ENCODE assay signal across 20 cellular contexts in genomic region chr6:15530411-15530810, GRCh38.
DNase-seq lines count a peak whose midpoint lies in the region; ATAC-seq and TF ChIP-seq lines count a peak whose summit lies in the region.
"Had no signal": no experiment of that assay in that cellular context is flagged by ENCODE, and none has a peak within 500 bp of the region (broad histone marks: within the 10 kb centered on the region; RNA-seq: fewer than 3 reads in every experiment).

No MANE protein-coding gene starts in this region.

- intact Hi-C loops in activated CD8-positive, alpha-beta T cell treated with anti-CD3 and anti-CD28 coated beads for 36 hours (cut with micrococcal nuclease): no loop called here

- peaks cover 4% of the 10 kb centered on the region for H3K4me1 Mint-ChIP-seq in activated CD8-positive, alpha-beta T cell treated with anti-CD3 and anti-CD28 coated beads, Interleukin-2, amount 10 ng/mL, durations not matched to agents 7 days and 5 days (ENCODE audit: low read depth)
- peaks cover 8% of the 10 kb centered on the region for H3K4me1 Mint-ChIP-seq in activated CD8-positive, alpha-beta T cell treated with anti-CD3 and anti-CD28 coated beads for 36 hours (ENCODE audit: low read depth)
- H3K4me1 Mint-ChIP-seq in stimulated activated naive B cell treated with anti-CD40 and anti-IgM and Interleukin-4, amounts not matched to agents 10 μg/mL and 1 μg/mL and 100 μg/mL, for 72 hours: peaks cover 14 to 16% of the 10 kb centered on the region in 2 donors

- H3K27ac ChIP-seq in SK-N-MC: 0 out of 2 replicates have a peak overlapping the region, but pooled peaks have one; percentile 35

- no peak overlapping the region for H3K4me3 ChIP-seq in SK-N-MC

- no peak overlapping the region for H3K4me3 Mint-ChIP-seq in activated CD8-positive, alpha-beta T cell treated with anti-CD3 and anti-CD28 coated beads, Interleukin-2, amount 10 ng/mL, durations not matched to agents 7 days and 5 days
- no peak overlapping the region for H3K4me3 Mint-ChIP-seq in activated CD8-positive, alpha-beta T cell treated with anti-CD3 and anti-CD28 coated beads for 36 hours
- no peak overlapping the region for H3K4me3 Mint-ChIP-seq in stimulated activated naive B cell treated with anti-CD40 and anti-IgM and Interleukin-4, amounts not matched to agents 10 μg/mL and 1 μg/mL and 100 μg/mL, for 72 hours
- H3K4me3 Mint-ChIP-seq: CD14-positive monocyte had no signal

- peaks cover 36% of the 10 kb centered on the region for H3K36me3 Mint-ChIP-seq in activated CD8-positive, alpha-beta T cell treated with anti-CD3 and anti-CD28 coated beads, Interleukin-2, amount 10 ng/mL, durations not matched to agents 7 days and 5 days (ENCODE audit: low read depth)
- H3K36me3 Mint-ChIP-seq in activated CD8-positive, alpha-beta T cell treated with anti-CD3 and anti-CD28 coated beads for 36 hours (ENCODE audit: low read depth): peaks cover 46% of the 10 kb centered on the region
- H3K36me3 Mint-ChIP-seq in stimulated activated naive B cell treated with anti-CD40 and anti-IgM and Interleukin-4, amounts not matched to agents 10 μg/mL and 1 μg/mL and 100 μg/mL, for 72 hours: peaks cover 59 to 72% of the 10 kb centered on the region in 2 donors

- H3K36me3 ChIP-seq in SK-N-MC (ENCODE audit: insufficient read depth, low read length): peaks cover 52% of the 10 kb centered on the region

- H3K9me3 ChIP-seq in SK-N-MC (ENCODE audit: low read depth, low read length): no peaks in the 10 kb centered on the region
- H3K9me3 ChIP-seq: Caco-2 had no signal

- H3K9ac ChIP-seq in SK-N-MC (ENCODE audit: insufficient read length): no peak overlapping the region

- H3K27ac Mint-ChIP-seq in activated CD8-positive, alpha-beta T cell treated with anti-CD3 and anti-CD28 coated beads, Interleukin-2, amount 10 ng/mL, durations not matched to agents 7 days and 5 days: no peak overlapping the region
- H3K27ac Mint-ChIP-seq in activated CD8-positive, alpha-beta T cell treated with anti-CD3 and anti-CD28 coated beads for 36 hours: no peak overlapping the region
- H3K27ac Mint-ChIP-seq in stimulated activated naive B cell treated with anti-CD40 and anti-IgM and Interleukin-4, amounts not matched to agents 10 μg/mL and 1 μg/mL and 100 μg/mL, for 72 hours: peak overlapping the region; percentile 63

- H3K9me3 Mint-ChIP-seq in activated CD8-positive, alpha-beta T cell treated with anti-CD3 and anti-CD28 coated beads, Interleukin-2, amount 10 ng/mL, durations not matched to agents 7 days and 5 days (ENCODE audit: insufficient read depth): no peaks in the 10 kb centered on the region
- H3K9me3 Mint-ChIP-seq in activated CD8-positive, alpha-beta T cell treated with anti-CD3 and anti-CD28 coated beads for 36 hours: peaks cover 9% of the 10 kb centered on the region
- no peaks in the 10 kb centered on the region for H3K9me3 Mint-ChIP-seq in stimulated activated naive B cell treated with anti-CD40 and anti-IgM and Interleukin-4, amounts not matched to agents 10 μg/mL and 1 μg/mL and 100 μg/mL, for 72 hours

- POLR2A ChIA-PET in activated CD8-positive, alpha-beta T cell treated with anti-CD3 and anti-CD28 coated beads, Interleukin-2, amount 10 ng/mL, durations not matched to agents 7 days and 5 days (lab: Charles Lee): no interaction called here
- POLR2A ChIA-PET in activated CD8-positive, alpha-beta T cell treated with anti-CD3 and anti-CD28 coated beads for 36 hours (lab: Charles Lee): no interaction called here

- CTCF ChIA-PET in activated CD8-positive, alpha-beta T cell treated with anti-CD3 and anti-CD28 coated beads, Interleukin-2, amount 10 ng/mL, durations not matched to agents 7 days and 5 days (lab: Charles Lee): no interaction called here
- CTCF ChIA-PET in activated CD8-positive, alpha-beta T cell treated with anti-CD3 and anti-CD28 coated beads for 36 hours (lab: Charles Lee): no interaction called here

- H3K27me3 Mint-ChIP-seq in activated CD8-positive, alpha-beta T cell treated with anti-CD3 and anti-CD28 coated beads, Interleukin-2, amount 10 ng/mL, durations not matched to agents 7 days and 5 days (ENCODE audit: low read depth): no peaks in the 10 kb centered on the region
- H3K27me3 Mint-ChIP-seq in activated CD8-positive, alpha-beta T cell treated with anti-CD3 and anti-CD28 coated beads for 36 hours: no peaks in the 10 kb centered on the region
- H3K27me3 Mint-ChIP-seq in stimulated activated naive B cell treated with anti-CD40 and anti-IgM and Interleukin-4, amounts not matched to agents 10 μg/mL and 1 μg/mL and 100 μg/mL, for 72 hours: no peaks in the 10 kb centered on the region

- no peak for DNase-seq in activated CD8-positive, alpha-beta T cell treated with anti-CD3 and anti-CD28 coated beads, Interleukin-2, amount 10 ng/mL, durations not matched to agents 7 days and 5 days
- DNase-seq in activated CD8-positive, alpha-beta T cell treated with anti-CD3 and anti-CD28 coated beads for 36 hours: no peak
- DNase-seq in SK-N-MC (ENCODE audit: low read depth, low spot score) (no peak), left lobe of liver (ENCODE audit: low spot score) (peak; percentile 34), NCI-H82 treated with DMSO at 0.1 percent for 48 hours (lab: John Stamatoyannopoulos, UW; ENCODE audit: unreplicated experiment) (no peak)
- no peak for DNase-seq in stimulated activated naive B cell treated with anti-CD40 and anti-IgM and Interleukin-4, amounts not matched to agents 10 μg/mL and 1 μg/mL and 100 μg/mL, for 72 hours
- DNase-seq: 8988T, Caco-2, GDM1, H7, KG1, NCI-H1417, NCI-H187 treated with DMSO at 0.1 percent for 48 hours, NCI-H2227 treated with DMSO at 0.1 percent for 48 hours, NCI-H524, PC-3, RPMI8226 had no signal

- peak; percentile 15 for ATAC-seq in activated CD8-positive, alpha-beta T cell treated with anti-CD3 and anti-CD28 coated beads, Interleukin-2, amount 10 ng/mL, durations not matched to agents 7 days and 5 days
- ATAC-seq in activated CD8-positive, alpha-beta T cell treated with anti-CD3 and anti-CD28 coated beads for 36 hours: no peak
- ATAC-seq in left lobe of liver (no peak), GM19397 (IDR thresholded peaks at IDR 0.05; ENCODE audit: unreplicated experiment) (no peak), GM19467 (IDR thresholded peaks at IDR 0.05; ENCODE audit: unreplicated experiment) (no peak)
- no peak for ATAC-seq in stimulated activated naive B cell treated with anti-CD40 and anti-IgM and Interleukin-4, amounts not matched to agents 10 μg/mL and 1 μg/mL and 100 μg/mL, for 72 hours (replicated peaks)
- ATAC-seq: PC-3 had no signal

- no peak for TF ChIP-seq CTCF in activated CD8-positive, alpha-beta T cell treated with anti-CD3 and anti-CD28 coated beads for 36 hours (IDR thresholded peaks at IDR 0.05)
